Comparison of ENCODE assay signal across 20 cellular contexts in the genomic region with DNA sequence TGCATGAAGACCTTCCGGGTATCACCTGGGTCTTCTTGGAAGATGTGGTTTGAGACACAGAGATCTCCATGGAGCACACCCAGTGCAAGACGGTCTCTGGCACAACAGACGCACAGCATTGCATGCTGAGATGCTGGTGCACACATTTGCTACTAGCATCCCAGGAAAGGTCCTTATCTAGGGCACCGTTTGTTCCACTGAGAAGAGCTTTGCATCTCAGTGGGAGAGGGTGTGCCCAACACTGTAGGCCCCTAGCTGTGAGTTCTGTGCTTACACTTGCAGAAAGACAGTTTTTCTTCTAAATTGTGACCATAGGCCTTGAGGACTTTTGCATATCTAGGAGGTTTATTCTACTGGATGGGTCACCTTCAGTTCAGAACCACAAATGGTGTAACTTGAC.
DNase-seq lines count a peak whose midpoint lies in the region; ATAC-seq, FAIRE-seq and TF ChIP-seq lines count a peak whose summit lies in the region.
"Had no signal": no experiment of that assay in that cellular context is flagged by ENCODE, and none has a peak within 500 bp of the region (broad histone marks: within the 10 kb centered on the region; RNA-seq: fewer than 3 reads in every experiment).

No MANE protein-coding gene starts in this region.

- peaks cover 20% of the 10 kb centered on the region for H3K4me1 Mint-ChIP-seq in type B pancreatic cell (ENCODE audit: unreplicated experiment)
- H3K4me1 Mint-ChIP-seq: CD4-positive, alpha-beta memory T cell had no signal

- WGBS in esophagus muscularis mucosa: 56% methylated on average over 4 of the region's 4 CpGs

- H3K27me3 ChIP-seq in bronchial epithelial cell (ENCODE audit: control insufficient read depth, insufficient read depth, low read length): no peaks in the 10 kb centered on the region
- no peaks in the 10 kb centered on the region for H3K27me3 ChIP-seq in esophagus muscularis mucosa
- H3K27me3 ChIP-seq in left lung: peaks cover 0 to 13% of the 10 kb centered on the region in 2 donors

- FAIRE-seq in bronchial epithelial cell (lab: Jason Lieb, UNC): peak; percentile 62
- FAIRE-seq: GM12891, GM18507, H54 had no signal

- ATAC-seq in sciatic nerve (no peak), left lung (no peak), GM19455 (IDR thresholded peaks at IDR 0.05; ENCODE audit: unreplicated experiment) (no peak)

- peaks cover 15% of the 10 kb centered on the region for H3K27me3 Mint-ChIP-seq in type B pancreatic cell

- no peak for TF ChIP-seq POLR2A in esophagus muscularis mucosa (IDR thresholded peaks at IDR 0.05; ENCODE audit: low read depth)

- no peak for DNase-seq in bronchial epithelial cell (ENCODE audit: low read depth)
- peak; percentile 89 for DNase-seq in esophagus muscularis mucosa (ENCODE audit: extremely low spot score)
- peak; percentile 27 for DNase-seq in sciatic nerve (ENCODE audit: low spot score)
- DNase-seq in type B pancreatic cell (ENCODE audit: extremely low spot score, unreplicated experiment): peak; percentile 32
- DNase-seq in posterior vena cava (ENCODE audit: low spot score): no peak
- no peak for DNase-seq in left lung
- no peak for DNase-seq in SW480 (ENCODE audit: low spot score)
- DNase-seq: C1 segment of cervical spinal cord; Calu3; CD4-positive, alpha-beta memory T cell; COR-L47; DMS53; DMS79 treated with DMSO at 0.1 percent for 48 hours; GF-D8; GOT3 had no signal

- H3K36me3 ChIP-seq in bronchial epithelial cell (ENCODE audit: control insufficient read depth, insufficient read depth, low read length) (no peaks in the 10 kb centered on the region), esophagus muscularis mucosa (no peaks in the 10 kb centered on the region), left lung (no peaks in the 10 kb centered on the region)
- H3K36me3 ChIP-seq: HAP-1 had no signal

- H3K27ac Mint-ChIP-seq in type B pancreatic cell: no peak overlapping the region
- H3K27ac Mint-ChIP-seq: CD4-positive, alpha-beta memory T cell had no signal

- no peak for TF ChIP-seq EP300 in esophagus muscularis mucosa (IDR thresholded peaks at IDR 0.05)

- no peak overlapping the region for H3K4me3 Mint-ChIP-seq in type B pancreatic cell
- H3K4me3 Mint-ChIP-seq: CD4-positive, alpha-beta memory T cell had no signal

- TF ChIP-seq CTCF in bronchial epithelial cell (IDR thresholded peaks at IDR 0.05; ENCODE audit: insufficient read depth, low read length, severe bottlenecking): no peak
- TF ChIP-seq CTCF in esophagus muscularis mucosa (IDR thresholded peaks at IDR 0.05): no peak
- no peak for TF ChIP-seq CTCF in type B pancreatic cell (conservative IDR thresholded peaks at IDR 0.05)
- TF ChIP-seq CTCF in left lung (IDR thresholded peaks at IDR 0.05): no peak

- intact Hi-C loops in esophagus muscularis mucosa (cut with DNase I): no loop called here
- intact Hi-C loops in sciatic nerve (cut with DNase I): no loop called here
- intact Hi-C loops in posterior vena cava (cut with DNase I): no loop called here
- intact Hi-C loops in left lung (cut with DNase I): no loop called here

- H3K4me3 ChIP-seq in bronchial epithelial cell (ENCODE audit: low read depth, low read length): no peak overlapping the region
- H3K4me3 ChIP-seq in esophagus muscularis mucosa: no peak overlapping the region
- H3K4me3 ChIP-seq in left lung: no peak overlapping the region
- H3K4me3 ChIP-seq: HAP-1 had no signal

- H3K36me3 Mint-ChIP-seq in type B pancreatic cell: no peaks in the 10 kb centered on the region
- H3K36me3 Mint-ChIP-seq: CD4-positive, alpha-beta memory T cell had no signal

- no peaks in the 10 kb centered on the region for H3K4me1 ChIP-seq in esophagus muscularis mucosa
- H3K4me1 ChIP-seq in left lung: no peaks in the 10 kb centered on the region
- H3K4me1 ChIP-seq: HAP-1 had no signal

- no peaks in the 10 kb centered on the region for H3K9me3 ChIP-seq in esophagus muscularis mucosa
- H3K9me3 ChIP-seq in left lung: no peaks in the 10 kb centered on the region
- H3K9me3 ChIP-seq: HAP-1 had no signal

- no peak overlapping the region for H3K27ac ChIP-seq in esophagus muscularis mucosa (replicated peaks in 1 of 4)
- H3K27ac ChIP-seq in left lung: no peak overlapping the region

- H3K9me3 Mint-ChIP-seq in type B pancreatic cell: no peaks in the 10 kb centered on the region
- H3K9me3 Mint-ChIP-seq: CD4-positive, alpha-beta memory T cell had no signal

Comparison
In these comparisons a context has a peak if more than half of its experiments do, and no peak if none do; other contexts are left out.
1. DNase-seq: peak in esophagus muscularis mucosa (single experiment), sciatic nerve (single experiment) and type B pancreatic cell (single experiment); none in bronchial epithelial cell (single experiment), posterior vena cava (single experiment), left lung (0 of 2) and SW480 (single experiment).